In the genomic region with DNA sequence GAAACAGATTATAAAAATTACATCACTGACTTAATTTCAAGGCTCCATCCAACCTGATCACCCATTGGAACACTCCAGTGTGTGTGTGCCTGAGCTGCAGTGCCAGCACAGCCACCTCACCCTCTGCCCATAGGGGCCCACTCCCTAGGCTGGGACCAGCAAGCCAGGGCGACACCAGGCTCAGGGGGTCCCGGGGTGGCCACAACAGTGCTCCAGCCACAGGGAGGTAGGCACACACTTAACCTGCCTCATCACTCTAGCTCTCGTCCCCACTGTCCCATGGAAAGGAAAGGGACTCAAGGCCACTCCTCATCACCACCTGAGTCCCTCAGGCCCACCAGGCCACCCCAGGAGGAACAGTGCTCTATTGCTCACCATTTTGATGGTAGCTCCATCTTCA, we compare ENCODE assay signal across 1 cellular context.
TF ChIP-seq lines count a peak whose summit lies in the region.

No MANE protein-coding gene starts in this region.

TF ChIP-seq in HepG2, 621 proteins besides CTCF, POLR2A, EP300 and RAD21:
- TF ChIP-seq SMARCC2 (IDR thresholded peaks at IDR 0.05) (no peak), ZNF501 (CRISPR knock-in tag; IDR thresholded peaks at IDR 0.05) (no peak), AGO2 (optimal IDR thresholded peaks at IDR 0.05; ENCODE audit: low read depth, low read length) (peak; percentile 28), DMAP1 (CRISPR knock-in tag; IDR thresholded peaks at IDR 0.05) (no peak), ZNF775 (CRISPR knock-in tag; IDR thresholded peaks at IDR 0.05; ENCODE audit: borderline replicate concordance) (no peak), RBM22 (optimal IDR thresholded peaks at IDR 0.05; ENCODE audit: low read length) (peak; percentile 42), ZBTB4 (CRISPR knock-in tag; IDR thresholded peaks at IDR 0.05; ENCODE audit: borderline replicate concordance) (no peak), SRSF1 (optimal IDR thresholded peaks at IDR 0.05; ENCODE audit: low read depth, low read length) (no peak)
